In the genomic region with DNA sequence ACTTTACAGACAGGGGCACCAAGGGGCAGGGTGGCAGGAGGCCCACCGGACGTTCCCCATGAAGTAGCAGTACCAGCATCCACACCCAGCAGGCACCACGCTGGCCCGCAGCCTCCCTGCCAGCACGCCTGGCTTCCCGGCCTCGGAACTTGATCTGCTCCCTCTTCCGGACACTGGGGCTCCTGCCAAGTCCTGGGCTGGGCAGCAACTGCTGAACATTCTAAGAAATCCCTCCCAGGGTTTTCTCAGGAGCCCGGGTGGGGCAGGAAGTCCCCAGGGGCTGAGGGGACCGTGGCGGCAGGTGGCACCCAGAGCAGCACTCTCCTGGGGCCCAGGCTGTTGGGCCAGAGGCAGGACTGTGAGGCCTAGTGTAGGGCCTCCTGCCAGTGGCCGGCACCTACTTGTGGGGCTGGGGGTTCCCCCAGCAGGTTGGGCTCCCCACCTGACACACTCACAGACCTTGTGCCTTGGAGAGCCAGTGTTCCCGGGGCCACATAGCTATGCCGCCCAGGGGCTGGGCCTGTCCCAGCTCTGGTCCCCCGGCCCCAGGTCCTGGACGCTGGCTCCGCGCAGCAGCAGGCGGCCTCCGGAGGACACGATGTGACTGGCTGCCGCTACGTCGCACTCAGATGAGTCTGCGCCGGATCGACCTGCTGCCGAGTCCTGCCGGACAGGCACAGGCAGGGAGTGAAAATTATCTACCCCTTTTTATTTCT, we compare ENCODE assay signal across 9 cellular contexts.
DNase-seq lines count a peak whose midpoint lies in the region; ATAC-seq, FAIRE-seq and TF ChIP-seq lines count a peak whose summit lies in the region.
"Had no signal": no experiment of that assay in that cellular context is flagged by ENCODE, and none has a peak within 500 bp of the region (broad histone marks: within the 10 kb centered on the region; RNA-seq: fewer than 3 reads in every experiment).

No MANE protein-coding gene starts in this region.

- TF ChIP-seq CTCF in Caco-2 (IDR thresholded peaks at IDR 0.05; ENCODE audit: insufficient read depth in 1 of 2, low read depth in 1 of 2, low read length in 1 of 2, severe bottlenecking in 1 of 2, unreplicated experiment in 1 of 2) (no peak), fibroblast of pulmonary artery (IDR thresholded peaks at IDR 0.05; ENCODE audit: low read length, missing control alignments) (no peak), pancreas (IDR thresholded peaks at IDR 0.05) (no peak)

- H3K27ac Mint-ChIP-seq in Caco-2 (ENCODE audit: unreplicated experiment) = peak overlapping the region; percentile 90
- H3K27ac Mint-ChIP-seq in CD4-positive, alpha-beta memory T cell = no peak overlapping the region

- H3K9me3 ChIP-seq in Caco-2 (no peaks in the 10 kb centered on the region), NT2/D1 (ENCODE audit: insufficient read depth, low read length) (no peaks in the 10 kb centered on the region), pancreas (no peaks in the 10 kb centered on the region)
- H3K9me3 ChIP-seq in CD4-positive, alpha-beta memory T cell (ENCODE audit: control insufficient read depth in 1 of 2, low read length in 2 of 2) = no peaks in the 10 kb centered on the region

- 43 to 48% methylated on average over 27 to 29 of the region's 29 CpGs for WGBS in pancreas, 2 donors

- CTCF ChIA-PET in Caco-2 (lab: Charles Lee) = interaction anchor here (1.0 to 2.7 kb wide), 6 partner anchors 9 to 85 kb away, joined by 3 to 22 read pairs (median 5); a partner anchor contains a TSS
- CTCF ChIA-PET in CD4-positive, alpha-beta memory T cell (lab: Charles Lee; ENCODE audit: partially characterized antibody) = no interaction called here

- no peak for FAIRE-seq in pancreas (lab: Jason Lieb, UNC)

- ATAC-seq in pancreas (peak; percentile 47 to 68 (median 64)), HG02763 (IDR thresholded peaks at IDR 0.05; ENCODE audit: unreplicated experiment) (no peak)

- H3K4me1 ChIP-seq in Caco-2 (peaks cover 55% of the 10 kb centered on the region), NT2/D1 (ENCODE audit: insufficient read depth, insufficient read length) (peaks cover 21% of the 10 kb centered on the region), pancreas (peaks cover 11 to 16% (median 14%) of the 10 kb centered on the region in 3 donors)
- H3K4me1 ChIP-seq in CD4-positive, alpha-beta memory T cell (ENCODE audit: insufficient read depth, low read length) = no peaks in the 10 kb centered on the region

- H3K27me3 ChIP-seq in Caco-2 (replicated peaks; ENCODE audit: control insufficient read depth, insufficient read depth, low read length) (no peaks in the 10 kb centered on the region), NT2/D1 (ENCODE audit: insufficient read depth, insufficient read length) (peaks cover 18% of the 10 kb centered on the region), pancreas (peaks cover 0 to 1% (median 0%) of the 10 kb centered on the region in 4 donors)
- H3K27me3 ChIP-seq in CD4-positive, alpha-beta memory T cell (ENCODE audit: insufficient read depth, low read length) = no peaks in the 10 kb centered on the region

- intact Hi-C loops in Caco-2 (cut with micrococcal nuclease; ENCODE audit: unreplicated experiment) = loop anchor here (10.0 kb wide), 1 partner anchor 179 kb away; a partner anchor contains a TSS
- intact Hi-C loops in pancreas (cut with DNase I) = no loop called here
- intact Hi-C loops in CD4-positive, alpha-beta memory T cell (cut with micrococcal nuclease) = no loop called here

- H3K9me3 Mint-ChIP-seq in Caco-2 (ENCODE audit: unreplicated experiment) = no peaks in the 10 kb centered on the region
- no peaks in the 10 kb centered on the region for H3K9me3 Mint-ChIP-seq in CD4-positive, alpha-beta memory T cell

- peak overlapping the region; percentile 87 to 95 (median 91) for H3K27ac ChIP-seq in pancreas
- H3K27ac ChIP-seq in CD4-positive, alpha-beta memory T cell (ENCODE audit: low read depth, low read length) = no peak overlapping the region

- POLR2A ChIA-PET in Caco-2 (lab: Charles Lee) = interaction anchor here (1.0 to 2.2 kb wide), 5 partner anchors 9 to 85 kb away, joined by 3 to 29 read pairs (median 9); a partner anchor contains a TSS
- POLR2A ChIA-PET in CD4-positive, alpha-beta memory T cell (lab: Charles Lee; ENCODE audit: partially characterized antibody) = no interaction called here

- no peaks in the 10 kb centered on the region for H3K27me3 Mint-ChIP-seq in Caco-2 (ENCODE audit: insufficient read depth, unreplicated experiment)
- H3K27me3 Mint-ChIP-seq in CD4-positive, alpha-beta memory T cell = peaks cover 12% of the 10 kb centered on the region in 2 donors

- H3K9ac ChIP-seq in NT2/D1 (ENCODE audit: insufficient read length, low read depth) = peak overlapping the region; percentile 56

- no peaks in the 10 kb centered on the region for H3K36me3 Mint-ChIP-seq in Caco-2 (ENCODE audit: insufficient read depth, unreplicated experiment)
- no peaks in the 10 kb centered on the region for H3K36me3 Mint-ChIP-seq in CD4-positive, alpha-beta memory T cell

- H3K4me1 Mint-ChIP-seq in Caco-2 (ENCODE audit: low read depth, unreplicated experiment) = peaks cover 33% of the 10 kb centered on the region
- H3K4me1 Mint-ChIP-seq in CD4-positive, alpha-beta memory T cell = peaks cover 0 to 4% (median 2%) of the 10 kb centered on the region in 4 donors

- H3K4me3 ChIP-seq in Caco-2 (ENCODE audit: low read depth, low read length) = no peak overlapping the region
- H3K4me3 ChIP-seq in NT2/D1 (ENCODE audit: insufficient read length, low read depth) = no peak overlapping the region
- H3K4me3 ChIP-seq in fibroblast of pulmonary artery (replicated peaks; ENCODE audit: low read depth, low read length) = no peak overlapping the region
- no peak overlapping the region for H3K4me3 ChIP-seq in pancreas
- H3K4me3 ChIP-seq in CD4-positive, alpha-beta memory T cell (ENCODE audit: low read length in 2 of 2) = no peak overlapping the region

- H3K4me3 Mint-ChIP-seq in Caco-2 (ENCODE audit: unreplicated experiment) = no peak overlapping the region
- no peak overlapping the region for H3K4me3 Mint-ChIP-seq in CD4-positive, alpha-beta memory T cell

- no peaks in the 10 kb centered on the region for H3K36me3 ChIP-seq in Caco-2 (ENCODE audit: control insufficient read depth, insufficient read depth, low read length)
- H3K36me3 ChIP-seq in NT2/D1 (ENCODE audit: insufficient read depth, insufficient read length, low read length) = no peaks in the 10 kb centered on the region
- no peaks in the 10 kb centered on the region for H3K36me3 ChIP-seq in pancreas
- H3K36me3 ChIP-seq in CD4-positive, alpha-beta memory T cell (ENCODE audit: insufficient read depth, low read length) = no peaks in the 10 kb centered on the region

- peak in 1 of 2 experiments; percentile 55 for DNase-seq in Caco-2
- DNase-seq in NT2/D1 (ENCODE audit: low read depth, low spot score) = no peak
- peak; percentile 25 for DNase-seq in fibroblast of pulmonary artery (ENCODE audit: low read depth)
- DNase-seq in pancreas = peak; percentile 72 to 93 (median 84)
- no peak for DNase-seq in CD4-positive, alpha-beta memory T cell
- DNase-seq in stimulated activated CD4-positive, alpha-beta T cell treated with anti-CD3 and anti-CD28 coated beads, Interleukin-4, amount 100 ng/mL, for 24 hours = no peak
- no peak for DNase-seq in cerebellar nuclear complex (lab: John Stamatoyannopoulos, UW)
- DNase-seq: activated CD4-positive, alpha-beta T cell treated with anti-CD3 and anti-CD28 coated beads for 4 hours had no signal

- BruUV-seq in Caco-2 (replicated peaks; lab: Mats Ljungman, UMichigan) = TSS peak; percentile 57

Comparison
In these comparisons a context has a peak if more than half of its experiments do, and no peak if none do; other contexts are left out.
1. DNase-seq: peak in fibroblast of pulmonary artery (single experiment) and pancreas (6 of 6); none in NT2/D1 (single experiment), CD4-positive, alpha-beta memory T cell (0 of 5), stimulated activated CD4-positive, alpha-beta T cell treated with anti-CD3 and anti-CD28 coated beads, Interleukin-4, amount 100 ng/mL, for 24 hours (single experiment) and cerebellar nuclear complex (0 of 2).